ENCODE assay signal across 8 cellular contexts in the genomic region with DNA sequence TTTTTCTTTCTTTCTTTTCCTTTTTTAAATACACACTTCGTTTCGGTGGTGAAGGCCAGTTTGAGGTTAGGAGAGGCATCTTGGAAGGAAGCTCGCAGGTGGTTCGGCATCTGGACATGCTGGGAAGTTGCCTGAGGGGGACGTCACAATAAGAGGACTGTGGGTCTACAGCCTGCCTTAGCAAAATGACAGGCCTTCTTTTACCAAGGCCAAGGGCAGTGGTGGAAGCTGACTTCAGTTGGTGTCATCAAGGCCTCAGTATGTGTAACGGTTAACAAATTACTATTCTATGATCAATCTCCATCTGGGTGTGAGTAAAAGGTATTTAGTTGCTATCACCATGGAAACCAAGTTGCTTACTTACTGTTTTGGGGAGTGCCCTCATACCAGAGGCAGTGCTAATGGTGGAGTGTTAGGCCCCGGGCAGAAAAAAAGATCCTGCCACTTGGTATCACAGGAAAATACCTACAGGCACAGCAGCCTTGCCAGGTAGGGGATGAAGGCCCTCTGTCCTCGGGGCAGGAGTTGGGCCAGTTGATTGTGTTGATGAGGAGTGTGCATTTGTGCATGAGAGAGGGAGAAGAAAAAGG. TPM values are rescaled to one million over a fixed set of nuclear protein-coding genes. Genes with fewer than 3 reads are reported as not detected.
DNase-seq lines count a peak whose midpoint lies in the region; FAIRE-seq and TF ChIP-seq lines count a peak whose summit lies in the region.

No MANE protein-coding gene starts in this region.

- peak; percentile 82 for DNase-seq in Daoy (ENCODE audit: low read depth)
- DNase-seq in RCC 7860 (ENCODE audit: low spot score), result peak; percentile 98
- peak in 1 of 3 donors; percentile 28 for DNase-seq in effector memory CD4-positive, alpha-beta T cell
- no peak for DNase-seq in neural crest cell (ENCODE audit: low read depth, low spot score)
- no peak for DNase-seq in NCI-H1930 (lab: John Stamatoyannopoulos, UW)
- no peak for DNase-seq in NCI-H1105 treated with DMSO at 0.1 percent for 48 hours (lab: John Stamatoyannopoulos, UW)
- DNase-seq in GM10248 (ENCODE audit: extremely low spot score), result no peak
- DNase-seq in D341Med (ENCODE audit: low spot score), result no peak

- H3K27ac ChIP-seq in effector memory CD4-positive, alpha-beta T cell (ENCODE audit: insufficient read depth, low read length, poor library complexity, severe bottlenecking), result peak overlapping the region; percentile 57

- H3K4me1 Mint-ChIP-seq in neural crest cell, result peaks cover 73% of the 10 kb centered on the region

- no peaks in the 10 kb centered on the region for H3K9me3 Mint-ChIP-seq in neural crest cell

- H3K27me3 Mint-ChIP-seq in neural crest cell (ENCODE audit: low read depth), result no peaks in the 10 kb centered on the region

- POLR2A ChIA-PET in GM10248 (lab: Yijun Ruan, JAX), result no interaction called here

- no peaks in the 10 kb centered on the region for H3K36me3 ChIP-seq in effector memory CD4-positive, alpha-beta T cell (ENCODE audit: control insufficient read depth, insufficient read depth, low read length)

- no peaks in the 10 kb centered on the region for H3K9me3 ChIP-seq in effector memory CD4-positive, alpha-beta T cell (ENCODE audit: control insufficient read depth, low read length)

- peaks cover 40% of the 10 kb centered on the region for H3K4me1 ChIP-seq in effector memory CD4-positive, alpha-beta T cell (ENCODE audit: control insufficient read depth, insufficient read depth, low read length, poor library complexity, severe bottlenecking)

- H3K36me3 Mint-ChIP-seq in neural crest cell (ENCODE audit: low read depth), result peaks cover 4% of the 10 kb centered on the region

- peak; percentile 71 for FAIRE-seq in RCC 7860 (lab: Jason Lieb, UNC)

- no peak overlapping the region for H3K4me3 ChIP-seq in effector memory CD4-positive, alpha-beta T cell (ENCODE audit: insufficient read depth, low read depth, low read length, poor library complexity, severe bottlenecking)

- H3K4me3 Mint-ChIP-seq in neural crest cell, result peak overlapping the region; percentile 39

- peak overlapping the region; percentile 45 for H3K27ac Mint-ChIP-seq in neural crest cell (ENCODE audit: unreplicated experiment)

- TF ChIP-seq CTCF in neural crest cell (conservative IDR thresholded peaks at IDR 0.05) (no peak), GM10248 (IDR thresholded peaks at IDR 0.05; ENCODE audit: control extremely low read depth, extremely low read depth, low read depth, missing control alignments) (no peak)

- no peaks in the 10 kb centered on the region for H3K27me3 ChIP-seq in effector memory CD4-positive, alpha-beta T cell (replicated peaks; ENCODE audit: control insufficient read depth, insufficient read depth, low read length, poor library complexity, severe bottlenecking)

- CTCF ChIA-PET in GM10248 (lab: Yijun Ruan, JAX), result interaction anchor here (1.4 to 6.2 kb wide), 4 partner anchors 9 to 295 kb away, joined by 3 to 30 read pairs (median 6); no protein-coding TSS in a partner anchor

RNA-seq across cellular contexts. Expression of gene ACTN4, which starts 10.3 kb away (rescaled TPM):
- total RNA-seq in Daoy (2014; rRNA removed; shearing (Covaris generic)), result 124 and 199 TPM in 2 replicates
- 324 and 335 TPM in 2 replicates for total RNA-seq in neural crest cell

RNA-seq across cellular contexts. Expression of gene EIF3K, which starts 38.7 kb away (rescaled TPM):
- 853 and 886 TPM in 2 replicates for total RNA-seq in Daoy (2014; rRNA removed; shearing (Covaris generic))
- total RNA-seq in neural crest cell, result 255 TPM in 2 replicates

RNA-seq across cellular contexts. Expression of gene MAP4K1, which starts 40.0 kb away (rescaled TPM):
- 0.11 TPM in 1 of 2 replicates, not detected in the other for total RNA-seq in Daoy (2014; rRNA removed; shearing (Covaris generic))
- total RNA-seq in neural crest cell, result 1.5 and 3.4 TPM in 2 replicates

Comparison
In these comparisons a context has a peak if more than half of its experiments do, and no peak if none do; other contexts are left out.
1. DNase-seq: peak in Daoy (single experiment) and RCC 7860 (single experiment); none in neural crest cell (single experiment), NCI-H1930 (0 of 2), NCI-H1105 treated with DMSO at 0.1 percent for 48 hours (single experiment), GM10248 (single experiment) and D341Med (single experiment).